Comparison of ENCODE assay signal across 31 cellular contexts in genomic region chr1:36992139-36992940, GRCh38. TPM values are rescaled to one million over a fixed set of nuclear protein-coding genes. Genes with fewer than 3 reads are reported as not detected.
"Had no signal": no experiment of that assay in that cellular context is flagged by ENCODE, and none has a peak within 500 bp of the region (broad histone marks: within the 10 kb centered on the region; RNA-seq: fewer than 3 reads in every experiment).

No MANE protein-coding gene starts in this region.

- H3K9me3 Mint-ChIP-seq: immature natural killer cell; naive thymus-derived CD8-positive, alpha-beta T cell; nephron; stimulated activated effector memory CD8-positive, alpha-beta T cell treated with anti-CD3 and anti-CD28 coated beads, Interleukin-12 subunit alpha, Interleukin-12 subunit beta, amount 100 ng/mL, for 72 hours; stimulated activated naive CD8-positive, alpha-beta T cell treated with anti-CD3 and anti-CD28 coated beads, Interleukin-15, Interleukin-2, amounts not matched to agents 100 ng/mL and 50 ng/mL, for 24 hours had no signal

- H3K4me1 Mint-ChIP-seq: immature natural killer cell; naive thymus-derived CD8-positive, alpha-beta T cell; nephron; stimulated activated effector memory CD8-positive, alpha-beta T cell treated with anti-CD3 and anti-CD28 coated beads, Interleukin-12 subunit alpha, Interleukin-12 subunit beta, amount 100 ng/mL, for 72 hours had no signal

- H3K4me3 ChIP-seq: left lung, lower lobe of right lung, pancreas, prostate gland, sigmoid colon, spleen, suprapubic skin, thoracic aorta, tibial artery, upper lobe of right lung had no signal

- H3K9me3 ChIP-seq: left lung, lower lobe of right lung, pancreas, prostate gland, sigmoid colon, spleen, suprapubic skin, thoracic aorta, tibial artery, upper lobe of right lung had no signal

- FAIRE-seq: islet of Langerhans, kidney, pancreas, small intestine, urothelium cell line had no signal

- H3K27ac Mint-ChIP-seq: immature natural killer cell; naive thymus-derived CD8-positive, alpha-beta T cell; nephron; stimulated activated effector memory CD8-positive, alpha-beta T cell treated with anti-CD3 and anti-CD28 coated beads, Interleukin-12 subunit alpha, Interleukin-12 subunit beta, amount 100 ng/mL, for 72 hours; stimulated activated naive CD8-positive, alpha-beta T cell treated with anti-CD3 and anti-CD28 coated beads, Interleukin-15, Interleukin-2, amounts not matched to agents 100 ng/mL and 50 ng/mL, for 24 hours had no signal

- H3K4me3 Mint-ChIP-seq: immature natural killer cell; naive thymus-derived CD8-positive, alpha-beta T cell; nephron; stimulated activated effector memory CD8-positive, alpha-beta T cell treated with anti-CD3 and anti-CD28 coated beads, Interleukin-12 subunit alpha, Interleukin-12 subunit beta, amount 100 ng/mL, for 72 hours; stimulated activated naive CD8-positive, alpha-beta T cell treated with anti-CD3 and anti-CD28 coated beads, Interleukin-15, Interleukin-2, amounts not matched to agents 100 ng/mL and 50 ng/mL, for 24 hours had no signal

- H3K4me1 ChIP-seq: left lung, pancreas, prostate gland had no signal

- H3K36me3 Mint-ChIP-seq: immature natural killer cell; naive thymus-derived CD8-positive, alpha-beta T cell; stimulated activated effector memory CD8-positive, alpha-beta T cell treated with anti-CD3 and anti-CD28 coated beads, Interleukin-12 subunit alpha, Interleukin-12 subunit beta, amount 100 ng/mL, for 72 hours had no signal

- ATAC-seq: left colon; left lung; lower lobe of right lung; naive thymus-derived CD8-positive, alpha-beta T cell; pancreas; right cardiac atrium; stimulated activated effector memory CD8-positive, alpha-beta T cell treated with anti-CD3 and anti-CD28 coated beads, Interleukin-12 subunit alpha, Interleukin-12 subunit beta, amount 100 ng/mL, for 72 hours; upper lobe of right lung had no signal

- DNase-seq: hypothalamus; immature natural killer cell; kidney; left colon; left lung; lower lobe of right lung; mammary epithelial cell; mesenchymal stem cell; nucleus accumbens; pancreas; posterior cingulate gyrus; retina; right cardiac atrium; sigmoid colon; small intestine; spleen; stimulated activated CD4-positive, alpha-beta T cell treated with anti-CD3 and anti-CD28 coated beads, Interleukin-4, amount 100 ng/mL, for 24 hours; stimulated activated naive CD4-positive, alpha-beta T cell; tibial artery; trophoblast cell; upper lobe of right lung had no signal

- H3K36me3 ChIP-seq: left lung, lower lobe of right lung, pancreas, prostate gland, sigmoid colon, spleen, suprapubic skin, thoracic aorta, tibial artery, upper lobe of right lung had no signal

- H3K27ac ChIP-seq: left lung, lower lobe of right lung, pancreas, prostate gland, sigmoid colon, spleen, suprapubic skin, thoracic aorta, tibial artery, upper lobe of right lung had no signal

- H3K27me3 ChIP-seq: pancreas, upper lobe of right lung had no signal

RNA-seq across cellular contexts. Expression of gene GRIK3, which starts 42.0 kb away (rescaled TPM):
- total RNA-seq: mammary epithelial cell; naive thymus-derived CD8-positive, alpha-beta T cell; osteoblast; upper lobe of right lung had no signal
- polyA plus RNA-seq: immature natural killer cell; mammary epithelial cell; naive thymus-derived CD8-positive, alpha-beta T cell had no signal
